In the genomic region with DNA sequence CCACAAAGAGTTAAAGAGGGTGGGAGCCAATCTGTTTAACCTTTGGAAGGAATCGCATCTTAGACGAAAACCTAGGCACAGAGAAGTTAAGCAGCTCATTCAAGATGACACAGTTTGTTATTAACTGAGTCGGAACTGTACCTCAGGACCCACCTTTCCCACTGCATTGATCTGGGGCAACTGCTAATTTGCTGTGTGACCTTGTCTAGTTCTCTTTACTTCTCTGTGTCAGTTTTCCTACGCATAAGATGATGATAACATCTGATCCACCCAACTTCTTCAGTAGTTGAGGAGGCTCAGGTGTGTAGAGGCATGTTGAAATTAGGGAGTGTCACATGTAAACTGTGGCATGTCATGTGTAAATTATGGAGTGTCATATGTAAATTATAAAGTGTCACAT, we compare ENCODE assay signal across 22 cellular contexts.
DNase-seq lines count a peak whose midpoint lies in the region; ATAC-seq, FAIRE-seq and TF ChIP-seq lines count a peak whose summit lies in the region.
"Had no signal": no experiment of that assay in that cellular context is flagged by ENCODE, and none has a peak within 500 bp of the region (broad histone marks: within the 10 kb centered on the region; RNA-seq: fewer than 3 reads in every experiment).

No MANE protein-coding gene starts in this region.

- H3K9me3 ChIP-seq in tibial artery (no peaks in the 10 kb centered on the region), psoas muscle (no peaks in the 10 kb centered on the region)
- H3K9me3 ChIP-seq in CD8-positive, alpha-beta memory T cell (ENCODE audit: low read length) = no peaks in the 10 kb centered on the region
- H3K9me3 ChIP-seq: BE2C, mucosa of descending colon, SK-N-SH had no signal

- H2AFZ ChIP-seq in GM23338 = peak overlapping the region; percentile 67; the same call in 1 of the 2 replicates
- H2AFZ ChIP-seq: parathyroid adenoma had no signal

- no peaks in the 10 kb centered on the region for H4K20me1 ChIP-seq in GM23338 (replicated peaks; ENCODE audit: insufficient read depth)

- no peaks in the 10 kb centered on the region for H3K79me2 ChIP-seq in GM23338 (replicated peaks; ENCODE audit: insufficient read depth)
- H3K79me2 ChIP-seq: parathyroid adenoma had no signal

- H3K36me3 Mint-ChIP-seq in GM23338 (ENCODE audit: low read depth) (peaks cover 7% of the 10 kb centered on the region), neural crest cell (ENCODE audit: low read depth) (peaks cover 9% of the 10 kb centered on the region)
- peaks cover 0 to 13% (median 2%) of the 10 kb centered on the region in 3 donors for H3K36me3 Mint-ChIP-seq in CD8-positive, alpha-beta memory T cell

- H3K4me3 ChIP-seq in GM23338 (no peak overlapping the region), bronchial epithelial cell (ENCODE audit: low read depth, low read length) (no peak overlapping the region), tibial artery (no peak overlapping the region), psoas muscle (no peak overlapping the region)
- no peak overlapping the region for H3K4me3 ChIP-seq in CD8-positive, alpha-beta memory T cell (ENCODE audit: low read length)
- H3K4me3 ChIP-seq: mucosa of descending colon had no signal

- H3K9me2 ChIP-seq in GM23338 (ENCODE audit: insufficient read depth) = no peaks in the 10 kb centered on the region
- H3K9me2 ChIP-seq: SK-N-SH had no signal

- ATAC-seq in GM23338 (no peak), psoas muscle (no peak), GM21367 (IDR thresholded peaks at IDR 0.05; ENCODE audit: unreplicated experiment) (no peak)

- H3K4me1 ChIP-seq in GM23338 (ENCODE audit: insufficient read depth) (peaks cover 10% of the 10 kb centered on the region; the same call in 1 of the 2 replicates), tibial artery (peaks cover 3 to 17% (median 11%) of the 10 kb centered on the region in 4 donors), psoas muscle (peaks cover 4% of the 10 kb centered on the region)
- peaks cover 5% of the 10 kb centered on the region for H3K4me1 ChIP-seq in CD8-positive, alpha-beta memory T cell (ENCODE audit: insufficient read depth, low read length)
- H3K4me1 ChIP-seq: BE2C, parathyroid adenoma had no signal

- no peak overlapping the region; the same call in 1 of the 2 replicates for H3K27ac Mint-ChIP-seq in GM23338
- H3K27ac Mint-ChIP-seq in neural crest cell (ENCODE audit: unreplicated experiment) = peak overlapping the region; percentile 97
- H3K27ac Mint-ChIP-seq in CD8-positive, alpha-beta memory T cell = peak overlapping the region in 1 of 8 donors; percentile 8

- H3K27ac ChIP-seq in GM23338 (ENCODE audit: low read depth) (no peak overlapping the region), tibial artery (peak overlapping the region; percentile 1 to 60), psoas muscle (no peak overlapping the region)
- H3K27ac ChIP-seq in CD8-positive, alpha-beta memory T cell (ENCODE audit: low read depth, low read length) = no peak overlapping the region
- H3K27ac ChIP-seq: brain microvascular endothelial cell, parathyroid adenoma had no signal

- DNase-seq in GM23338 (ENCODE audit: low spot score) (no peak), bronchial epithelial cell (ENCODE audit: low read depth) (no peak), neural crest cell (ENCODE audit: low read depth, low spot score) (no peak), tibial artery (no peak), psoas muscle (no peak), DMS 273 treated with DMSO at 0.1 percent for 48 hours (lab: John Stamatoyannopoulos, UW) (no peak)
- no peak for DNase-seq in CD8-positive, alpha-beta memory T cell
- DNase-seq: activated CD4-positive, alpha-beta T cell treated with anti-CD3 and anti-CD28 coated beads for 4 hours; activated naive CD4-positive, alpha-beta T cell treated with Interleukin-2 at 50 U/mL for 16 hours; BE2C; brain microvascular endothelial cell; DMS79 treated with DMSO at 0.1 percent for 48 hours; effector CD4-positive, alpha-beta T cell; kidney; NCI-H2081 treated with DMSO at 0.1 percent for 48 hours; OCI-M1; SK-N-SH; stimulated activated naive CD4-positive, alpha-beta T cell treated with Interleukin-2 at 50 U/mL for 16 hours had no signal

- H3K4me3 Mint-ChIP-seq in GM23338 (no peak overlapping the region; the same call in 2 of the 3 replicates), neural crest cell (peak overlapping the region; percentile 50)
- no peak overlapping the region for H3K4me3 Mint-ChIP-seq in CD8-positive, alpha-beta memory T cell

- FAIRE-seq in bronchial epithelial cell (lab: Jason Lieb, UNC) = peak; percentile 52
- FAIRE-seq: kidney had no signal

- POLR2A ChIA-PET in CD8-positive, alpha-beta memory T cell (lab: Charles Lee) = no interaction called here

- H3K9me3 Mint-ChIP-seq in GM23338 (peaks cover 15% of the 10 kb centered on the region), neural crest cell (no peaks in the 10 kb centered on the region)
- peaks cover 0 to 6% (median 5%) of the 10 kb centered on the region in 5 donors for H3K9me3 Mint-ChIP-seq in CD8-positive, alpha-beta memory T cell

- H3K27me3 Mint-ChIP-seq in GM23338 (ENCODE audit: insufficient read depth, low read depth, poor library complexity) = no peaks in the 10 kb centered on the region
- H3K27me3 Mint-ChIP-seq in neural crest cell (ENCODE audit: low read depth) = no peaks in the 10 kb centered on the region
- H3K27me3 Mint-ChIP-seq in CD8-positive, alpha-beta memory T cell = no peaks in the 10 kb centered on the region
- H3K27me3 Mint-ChIP-seq: IgD-negative memory B cell had no signal

- H3K4me1 Mint-ChIP-seq in GM23338 (peaks cover 15% of the 10 kb centered on the region), neural crest cell (peaks cover 26% of the 10 kb centered on the region)
- peaks cover 0 to 2% (median 0%) of the 10 kb centered on the region in 3 donors for H3K4me1 Mint-ChIP-seq in CD8-positive, alpha-beta memory T cell

- WGBS in psoas muscle, 3 donors = 90 to 96% (median 95%) methylated on average over 4 of the region's 4 CpGs

- H3K4me2 ChIP-seq in GM23338 = no peak overlapping the region
- H3K4me2 ChIP-seq: SK-N-SH had no signal

- intact Hi-C loops in tibial artery (cut with DNase I; ENCODE audit: low total_unique reads) = no loop called here
- intact Hi-C loops in psoas muscle (cut with DNase I) = no loop called here

- no peak for TF ChIP-seq CTCF in GM23338 (conservative IDR thresholded peaks at IDR 0.05; ENCODE audit: low read depth in 2 of 2)
- no peak for TF ChIP-seq CTCF in bronchial epithelial cell (IDR thresholded peaks at IDR 0.05; ENCODE audit: insufficient read depth, low read length, severe bottlenecking)
- no peak for TF ChIP-seq CTCF in neural crest cell (conservative IDR thresholded peaks at IDR 0.05)
- TF ChIP-seq CTCF in tibial artery (IDR thresholded peaks at IDR 0.05) = no peak
- TF ChIP-seq CTCF in psoas muscle (IDR thresholded peaks at IDR 0.05) = no peak

- H3F3A ChIP-seq in GM23338 (replicated peaks; ENCODE audit: low read depth) = no peaks in the 10 kb centered on the region

- H3K36me3 ChIP-seq in GM23338 (ENCODE audit: insufficient read depth) (no peaks in the 10 kb centered on the region), bronchial epithelial cell (ENCODE audit: control insufficient read depth, insufficient read depth, low read length) (no peaks in the 10 kb centered on the region), tibial artery (no peaks in the 10 kb centered on the region), psoas muscle (ENCODE audit: insufficient read depth in 1 of 2, low read depth in 1 of 2) (no peaks in the 10 kb centered on the region)
- H3K36me3 ChIP-seq in CD8-positive, alpha-beta memory T cell (ENCODE audit: insufficient read depth, low read length) = no peaks in the 10 kb centered on the region
- H3K36me3 ChIP-seq: BE2C, brain microvascular endothelial cell had no signal

- CTCF ChIA-PET in CD8-positive, alpha-beta memory T cell (lab: Charles Lee) = no interaction called here

- H3K27me3 ChIP-seq in GM23338 (ENCODE audit: insufficient read depth) (no peaks in the 10 kb centered on the region), bronchial epithelial cell (ENCODE audit: control insufficient read depth, insufficient read depth, low read length) (no peaks in the 10 kb centered on the region), tibial artery (no peaks in the 10 kb centered on the region), psoas muscle (ENCODE audit: insufficient read depth in 3 of 3, low read length in 2 of 3) (no peaks in the 10 kb centered on the region)
- H3K27me3 ChIP-seq in CD8-positive, alpha-beta memory T cell (ENCODE audit: insufficient read depth, low read length, poor library complexity, severe bottlenecking) = no peaks in the 10 kb centered on the region
- H3K27me3 ChIP-seq: BE2C, brain microvascular endothelial cell had no signal

TF ChIP-seq in GM23338, 12 proteins besides CTCF, POLR2A, EP300 and RAD21 (continues in another document):
- TF ChIP-seq ZNF114 (CRISPR knock-in tag; IDR thresholded peaks at IDR 0.05) = no peak
- no peak for TF ChIP-seq EZH2 (IDR thresholded peaks at IDR 0.05; ENCODE audit: low read depth, unreplicated experiment)

Comparison
In these comparisons a context has a peak if more than half of its experiments do, and no peak if none do; other contexts are left out.
1. H3K27ac ChIP-seq: peak in tibial artery (2 of 2); none in GM23338 (single experiment), psoas muscle (single experiment) and CD8-positive, alpha-beta memory T cell (single experiment).